Comparison of ENCODE assay signal across 16 cellular contexts in the genomic region with DNA sequence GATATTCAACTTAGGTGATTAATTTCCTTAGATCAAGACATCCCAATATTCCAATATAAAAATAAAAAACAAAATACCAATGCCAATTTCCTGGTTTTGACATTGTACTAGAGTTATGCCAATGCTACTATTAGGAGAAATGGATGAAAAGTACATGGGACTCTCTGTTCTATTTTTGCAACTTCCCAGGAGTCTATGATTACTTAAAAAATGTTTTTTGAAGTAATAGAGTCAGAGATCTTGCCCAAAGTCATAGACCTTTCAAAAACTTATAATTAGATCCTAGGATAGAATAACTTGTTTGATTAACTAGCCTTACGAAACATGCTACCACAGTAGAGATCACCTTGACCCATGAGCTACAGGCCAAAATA.
"Had no signal": no experiment of that assay in that cellular context is flagged by ENCODE, and none has a peak within 500 bp of the region (broad histone marks: within the 10 kb centered on the region; RNA-seq: fewer than 3 reads in every experiment).

No MANE protein-coding gene starts in this region.

- FAIRE-seq: endometrium, islet of Langerhans, small intestine, urothelium cell line had no signal

- ATAC-seq: heart right ventricle; left lobe of liver; mucosa of descending colon; natural killer cell; stimulated activated memory B cell treated with anti-CD40 and anti-IgM and Interleukin-4, amounts not matched to agents 10 μg/mL and 1 μg/mL and 100 μg/mL, for 72 hours had no signal

- H3K9me3 ChIP-seq: heart right ventricle, mucosa of descending colon had no signal

- DNase-seq: central memory CD4-positive, alpha-beta T cell; effector memory CD4-positive, alpha-beta T cell; foreskin melanocyte; heart right ventricle; hypothalamus; mucosa of descending colon; natural killer cell; posterior cingulate gyrus; small intestine; stimulated activated CD4-positive, alpha-beta T cell treated with anti-CD3 and anti-CD28 coated beads, Interleukin-4, amount 100 ng/mL, for 1 hour; stimulated activated CD8-positive, alpha-beta memory T cell treated with anti-CD3 and anti-CD28 coated beads, Interleukin-4, amount 100 ng/mL, for 48 hours had no signal

- H3K27ac ChIP-seq: heart right ventricle had no signal

- H3K4me3 ChIP-seq: heart right ventricle, mucosa of descending colon had no signal

- H3K4me1 ChIP-seq: heart right ventricle had no signal

- H3K36me3 ChIP-seq: heart right ventricle had no signal
